Comparison of ENCODE assay signal across 27 cellular contexts in genomic region chr5:39108987-39109386, GRCh38. TPM values are rescaled to one million over a fixed set of nuclear protein-coding genes. Genes with fewer than 3 reads are reported as not detected.
A peak's percentile ranks its signal among the peaks of the same experiment; 100 is the strongest.
DNase-seq lines count a peak whose midpoint lies in the region; ATAC-seq and TF ChIP-seq lines count a peak whose summit lies in the region.
"Had no signal": no experiment of that assay in that cellular context is flagged by ENCODE, and none has a peak within 500 bp of the region (broad histone marks: within the 10 kb centered on the region; RNA-seq: fewer than 3 reads in every experiment).

No MANE protein-coding gene starts in this region.

- H3K4me1 Mint-ChIP-seq in natural killer cell, result peaks cover 0 to 4% of the 10 kb centered on the region in 2 donors
- H3K4me1 Mint-ChIP-seq in natural killer cell treated with Interleukin-12 subunit alpha and Interleukin-12 subunit beta and Interleukin-15 and Interleukin-18, amount 100 ng/mL, for 72 hours (ENCODE audit: low read depth in 2 of 2), result no peaks in the 10 kb centered on the region
- no peaks in the 10 kb centered on the region for H3K4me1 Mint-ChIP-seq in progenitor cell of endocrine pancreas (ENCODE audit: low read depth)
- H3K4me1 Mint-ChIP-seq: activated CD8-positive, alpha-beta memory T cell treated with anti-CD3 and anti-CD28 coated beads, Interleukin-2, amount 10 ng/mL, durations not matched to agents 7 days and 5 days had no signal

- H3K4me3 Mint-ChIP-seq in natural killer cell (no peak overlapping the region), progenitor cell of endocrine pancreas (ENCODE audit: low read depth) (no peak overlapping the region)
- no peak overlapping the region for H3K4me3 Mint-ChIP-seq in natural killer cell treated with Interleukin-12 subunit alpha and Interleukin-12 subunit beta and Interleukin-15 and Interleukin-18, amount 100 ng/mL, for 72 hours
- H3K4me3 Mint-ChIP-seq: activated CD8-positive, alpha-beta memory T cell treated with anti-CD3 and anti-CD28 coated beads, Interleukin-2, amount 10 ng/mL, durations not matched to agents 7 days and 5 days; stimulated activated naive CD8-positive, alpha-beta T cell treated with anti-CD3 and anti-CD28 coated beads, Interleukin-15, Interleukin-2, amounts not matched to agents 100 ng/mL and 50 ng/mL, for 24 hours; type B pancreatic cell had no signal

- H3K36me3 Mint-ChIP-seq in natural killer cell (peaks cover 16% of the 10 kb centered on the region), progenitor cell of endocrine pancreas (ENCODE audit: insufficient read depth) (no peaks in the 10 kb centered on the region)
- H3K36me3 Mint-ChIP-seq in natural killer cell treated with Interleukin-12 subunit alpha and Interleukin-12 subunit beta and Interleukin-15 and Interleukin-18, amount 100 ng/mL, for 72 hours, result peaks cover 4% of the 10 kb centered on the region
- H3K36me3 Mint-ChIP-seq: type B pancreatic cell had no signal

- no peaks in the 10 kb centered on the region for H3K9me3 Mint-ChIP-seq in natural killer cell
- H3K9me3 Mint-ChIP-seq in natural killer cell treated with Interleukin-12 subunit alpha and Interleukin-12 subunit beta and Interleukin-15 and Interleukin-18, amount 100 ng/mL, for 72 hours, result no peaks in the 10 kb centered on the region
- no peaks in the 10 kb centered on the region for H3K9me3 Mint-ChIP-seq in progenitor cell of endocrine pancreas (ENCODE audit: low read depth)
- H3K9me3 Mint-ChIP-seq: activated T-helper 2 cell treated with anti-CD3 and anti-CD28 coated beads, Interferon-gamma antibody, Interleukin-2, Interleukin-4, amounts not matched to agents 10 μg/mL and 5 μg/mL and 100 μg/mL, durations not matched to agents 14 hours and 24 hours and 36 hours; stimulated activated naive CD8-positive, alpha-beta T cell treated with anti-CD3 and anti-CD28 coated beads, Interleukin-15, Interleukin-2, amounts not matched to agents 100 ng/mL and 50 ng/mL, for 24 hours; type B pancreatic cell had no signal

- H3K27ac ChIP-seq in angular gyrus (ENCODE audit: low read depth, low read length), result peak overlapping the region; percentile 74
- H3K27ac ChIP-seq: gastrocnemius medialis, psoas muscle, SK-N-MC, skin epidermis had no signal

- in situ Hi-C loops in ACHN (cut with HindIII; ENCODE audit: low pct_ligation_motif_present, low pct_unique_long_range_greater_than_20kb, low sequenced_read_pairs), result no loop called here

- intact Hi-C loops in natural killer cell (cut with micrococcal nuclease), result no loop called here

- H3K27ac Mint-ChIP-seq in natural killer cell (peak overlapping the region; percentile 14 to 32), progenitor cell of endocrine pancreas (no peak overlapping the region)
- H3K27ac Mint-ChIP-seq in natural killer cell treated with Interleukin-12 subunit alpha and Interleukin-12 subunit beta and Interleukin-15 and Interleukin-18, amount 100 ng/mL, for 72 hours, result no peak overlapping the region
- H3K27ac Mint-ChIP-seq: activated CD8-positive, alpha-beta memory T cell treated with anti-CD3 and anti-CD28 coated beads, Interleukin-2, amount 10 ng/mL, durations not matched to agents 7 days and 5 days; activated T-helper 2 cell treated with anti-CD3 and anti-CD28 coated beads, Interferon-gamma antibody, Interleukin-2, Interleukin-4, amounts not matched to agents 10 μg/mL and 5 μg/mL and 100 μg/mL, durations not matched to agents 14 hours and 24 hours and 36 hours; stimulated activated naive CD8-positive, alpha-beta T cell treated with anti-CD3 and anti-CD28 coated beads, Interleukin-15, Interleukin-2, amounts not matched to agents 100 ng/mL and 50 ng/mL, for 24 hours; type B pancreatic cell had no signal

- DNase-seq in natural killer cell, result no peak
- no peak for DNase-seq in natural killer cell treated with Interleukin-12 subunit alpha and Interleukin-12 subunit beta and Interleukin-15 and Interleukin-18, amount 100 ng/mL, for 72 hours (ENCODE audit: low spot score)
- DNase-seq in medulla oblongata (ENCODE audit: extremely low spot score), result peak; percentile 32
- no peak for DNase-seq in progenitor cell of endocrine pancreas (ENCODE audit: low spot score, unreplicated experiment)
- no peak for DNase-seq in UCSD-AML1 (lab: John Stamatoyannopoulos, UW; ENCODE audit: unreplicated experiment)
- no peak for DNase-seq in ACHN
- DNase-seq: activated CD4-positive, CD25-positive, alpha-beta regulatory T cell treated with anti-CD3 and anti-CD28 coated beads, Interleukin-2, amount 50 U/mL, for 72 hours; activated CD8-positive, alpha-beta memory T cell treated with anti-CD3 and anti-CD28 coated beads, Interleukin-2, amount 10 ng/mL, durations not matched to agents 7 days and 5 days; central memory CD4-positive, alpha-beta T cell; effector CD4-positive, alpha-beta T cell; gastrocnemius medialis; H7; Kasumi-1; kidney; mammary epithelial cell; NCI-H2029; NCI-H345; psoas muscle; stimulated activated CD4-positive, alpha-beta T cell treated with anti-CD3 and anti-CD28 coated beads, Interleukin-2, amount 100 ng/mL, for 48 hours; T-helper 9 cell had no signal

- H3K27me3 Mint-ChIP-seq in natural killer cell (ENCODE audit: low read depth in 2 of 2) (no peaks in the 10 kb centered on the region), progenitor cell of endocrine pancreas (no peaks in the 10 kb centered on the region)
- no peaks in the 10 kb centered on the region for H3K27me3 Mint-ChIP-seq in natural killer cell treated with Interleukin-12 subunit alpha and Interleukin-12 subunit beta and Interleukin-15 and Interleukin-18, amount 100 ng/mL, for 72 hours
- H3K27me3 Mint-ChIP-seq: activated CD8-positive, alpha-beta memory T cell treated with anti-CD3 and anti-CD28 coated beads, Interleukin-2, amount 10 ng/mL, durations not matched to agents 7 days and 5 days; stimulated activated naive CD8-positive, alpha-beta T cell treated with anti-CD3 and anti-CD28 coated beads, Interleukin-15, Interleukin-2, amounts not matched to agents 100 ng/mL and 50 ng/mL, for 24 hours had no signal

- no peak for TF ChIP-seq CTCF in natural killer cell (IDR thresholded peaks at IDR 0.05)
- no peak for TF ChIP-seq CTCF in progenitor cell of endocrine pancreas (IDR thresholded peaks at IDR 0.05; ENCODE audit: unreplicated experiment)

- no peak for ATAC-seq in natural killer cell
- no peak for ATAC-seq in natural killer cell treated with Interleukin-12 subunit alpha and Interleukin-12 subunit beta and Interleukin-15 and Interleukin-18, amount 100 ng/mL, for 72 hours
- ATAC-seq in GM19328 (IDR thresholded peaks at IDR 0.05; ENCODE audit: unreplicated experiment), result no peak
- ATAC-seq: activated CD8-positive, alpha-beta memory T cell treated with anti-CD3 and anti-CD28 coated beads, Interleukin-2, amount 10 ng/mL, durations not matched to agents 7 days and 5 days; gastrocnemius medialis; psoas muscle had no signal

RNA-seq across cellular contexts. Expression of gene RICTOR, which starts 34.8 kb away (rescaled TPM):
- total RNA-seq in natural killer cell, result 100 to 1,000 TPM; 103 to 105 (median 103) TPM
- total RNA-seq in natural killer cell treated with Interleukin-12 subunit alpha and Interleukin-12 subunit beta and Interleukin-15 and Interleukin-18, amount 100 ng/mL, for 72 hours, result 10 to 100 TPM; 42.7 to 51.0 TPM
- 37.1 and 42.2 TPM in 2 replicates for total RNA-seq in progenitor cell of endocrine pancreas

Comparison
In these comparisons a context has a peak if more than half of its experiments do, and no peak if none do; other contexts are left out.
1. H3K27ac Mint-ChIP-seq: peak in natural killer cell (2 of 2); none in natural killer cell treated with Interleukin-12 subunit alpha and Interleukin-12 subunit beta and Interleukin-15 and Interleukin-18, amount 100 ng/mL, for 72 hours (0 of 2) and progenitor cell of endocrine pancreas (single experiment).